8 cellular contexts compared by ENCODE assay signal in genomic region chr2:55771612-55772011, GRCh38.
DNase-seq lines count a peak whose midpoint lies in the region; ATAC-seq and TF ChIP-seq lines count a peak whose summit lies in the region.

No MANE protein-coding gene starts in this region.

- H3K4me3 ChIP-seq in GM06990 (replicated peaks; ENCODE audit: low read depth, low read length) (no peak overlapping the region), choroid plexus epithelial cell (ENCODE audit: low read depth, low read length) (no peak overlapping the region)

- no peaks in the 10 kb centered on the region for H3K36me3 Mint-ChIP-seq in neural crest cell (ENCODE audit: low read depth)

- H3K27me3 Mint-ChIP-seq in neural crest cell (ENCODE audit: low read depth), result peaks cover 34% of the 10 kb centered on the region

- no peaks in the 10 kb centered on the region for H3K9me3 Mint-ChIP-seq in neural crest cell

- no peaks in the 10 kb centered on the region for H3K27me3 ChIP-seq in GM06990 (replicated peaks; ENCODE audit: control insufficient read depth, insufficient read depth, low read length)

- H3K4me1 Mint-ChIP-seq in neural crest cell, result no peaks in the 10 kb centered on the region

- H3K36me3 ChIP-seq in GM06990 (ENCODE audit: control insufficient read depth, insufficient read depth, low read length), result no peaks in the 10 kb centered on the region

- DNase-seq in GM06990 (ENCODE audit: extremely low read depth, insufficient read length) (no peak), NCI-H1694 treated with DMSO at 0.1 percent for 48 hours (lab: John Stamatoyannopoulos, UW) (peak; percentile 57), choroid plexus epithelial cell (ENCODE audit: low read depth) (peak; percentile 75), neural crest cell (ENCODE audit: low read depth, low spot score) (no peak)

- H3K27ac Mint-ChIP-seq in neural crest cell (ENCODE audit: unreplicated experiment), result no peak overlapping the region

- ATAC-seq in GM18858 (IDR thresholded peaks at IDR 0.05; ENCODE audit: unreplicated experiment), result no peak
- no peak for ATAC-seq in GM18873 (IDR thresholded peaks at IDR 0.05; ENCODE audit: low FRiP score, unreplicated experiment)
- no peak for ATAC-seq in HG03280 (IDR thresholded peaks at IDR 0.05; ENCODE audit: unreplicated experiment)
- ATAC-seq in GM18502 (IDR thresholded peaks at IDR 0.05; ENCODE audit: poor library complexity, unreplicated experiment), result no peak

- no peak overlapping the region for H3K4me3 Mint-ChIP-seq in neural crest cell

- TF ChIP-seq CTCF in GM06990 (IDR thresholded peaks at IDR 0.05; ENCODE audit: insufficient read depth, low read length, poor library complexity, severe bottlenecking) (peak; percentile 36), choroid plexus epithelial cell (conservative IDR thresholded peaks at IDR 0.05; ENCODE audit: low read depth, low read length) (peak; percentile 61), neural crest cell (conservative IDR thresholded peaks at IDR 0.05) (peak; percentile 78)

Comparison
In these comparisons a context has a peak if more than half of its experiments do, and no peak if none do; other contexts are left out.
1. DNase-seq: peak in NCI-H1694 treated with DMSO at 0.1 percent for 48 hours (single experiment) and choroid plexus epithelial cell (single experiment); none in GM06990 (single experiment) and neural crest cell (single experiment).
2. Peak in every context shown above with its lines, with median percentiles within 50 percentile points of each other: CTCF ChIP-seq.